ENCODE assay signal across 8 cellular contexts in genomic region chr9:33025572-33026347, GRCh38. TPM values are rescaled to one million over a fixed set of nuclear protein-coding genes. Genes with fewer than 3 reads are reported as not detected.
DNase-seq lines count a peak whose midpoint lies in the region; ATAC-seq lines count a peak whose summit lies in the region.

No MANE protein-coding gene starts in this region.

- no peaks in the 10 kb centered on the region for H3K27me3 ChIP-seq in ectodermal cell (ENCODE audit: control insufficient read depth, insufficient read depth, low read length, poor library complexity, severe bottlenecking)

- peak; percentile 23 for DNase-seq in SKM-1 treated with dmso at 0.1 percent for 144 hours (lab: John Stamatoyannopoulos, UW; ENCODE audit: unreplicated experiment)
- DNase-seq in SKM-1 (lab: John Stamatoyannopoulos, UW; ENCODE audit: unreplicated experiment): no peak
- peak; percentile 54 for DNase-seq in NCI-H510A (lab: John Stamatoyannopoulos, UW)
- DNase-seq in activated CD4-positive, alpha-beta memory T cell treated with anti-CD3 and anti-CD28 coated beads, Interleukin-2, amount 10 ng/mL, durations not matched to agents 7 days and 5 days: peak; percentile 82
- peak; percentile 67 for DNase-seq in memory B cell (ENCODE audit: low spot score in 2 of 2)
- peak; percentile 39 for DNase-seq in stimulated activated CD8-positive, alpha-beta memory T cell treated with anti-CD3 and anti-CD28 coated beads, Interleukin-15, amount 100 ng/mL, for 1 hour (ENCODE audit: low read depth)

- H3K9me3 Mint-ChIP-seq in activated CD4-positive, alpha-beta memory T cell treated with anti-CD3 and anti-CD28 coated beads, Interleukin-2, amount 10 ng/mL, durations not matched to agents 7 days and 5 days: no peaks in the 10 kb centered on the region
- no peaks in the 10 kb centered on the region for H3K9me3 Mint-ChIP-seq in memory B cell

- 6 to 9% methylated on average over 25 to 35 of the region's 36 CpGs for WGBS in ectodermal cell, 2 experiments

- H3K27me3 Mint-ChIP-seq in activated CD4-positive, alpha-beta memory T cell treated with anti-CD3 and anti-CD28 coated beads, Interleukin-2, amount 10 ng/mL, durations not matched to agents 7 days and 5 days: no peaks in the 10 kb centered on the region
- H3K27me3 Mint-ChIP-seq in memory B cell: no peaks in the 10 kb centered on the region

- peaks cover 5% of the 10 kb centered on the region for H3K4me1 ChIP-seq in ectodermal cell (ENCODE audit: control insufficient read depth, insufficient read depth, low read length)

- H3K27ac Mint-ChIP-seq in activated CD4-positive, alpha-beta memory T cell treated with anti-CD3 and anti-CD28 coated beads, Interleukin-2, amount 10 ng/mL, durations not matched to agents 7 days and 5 days: peak overlapping the region; percentile 92
- H3K27ac Mint-ChIP-seq in memory B cell: peak overlapping the region; percentile 97

- peak; percentile 33 for ATAC-seq in HG03108 (IDR thresholded peaks at IDR 0.05; ENCODE audit: unreplicated experiment)
- peak; percentile 49 for ATAC-seq in memory B cell (ENCODE audit: low read depth)

- peak overlapping the region; percentile 97 for H3K27ac ChIP-seq in ectodermal cell (ENCODE audit: insufficient read depth, low read depth, low read length, poor library complexity, severe bottlenecking)

- H3K36me3 Mint-ChIP-seq in activated CD4-positive, alpha-beta memory T cell treated with anti-CD3 and anti-CD28 coated beads, Interleukin-2, amount 10 ng/mL, durations not matched to agents 7 days and 5 days (ENCODE audit: low read depth): peaks cover 57% of the 10 kb centered on the region
- peaks cover 14% of the 10 kb centered on the region for H3K36me3 Mint-ChIP-seq in memory B cell

- POLR2A ChIA-PET in activated CD4-positive, alpha-beta memory T cell treated with anti-CD3 and anti-CD28 coated beads, Interleukin-2, amount 10 ng/mL, durations not matched to agents 7 days and 5 days (lab: Charles Lee): interaction anchor here (0.6 to 5.1 kb wide), 45 partner anchors 10 to 641 kb away, joined by 3 to 102 read pairs (median 5); partner anchors contain the start of genes ACO1, ANKRD18B, APTX and B4GALT1

- H3K9me3 ChIP-seq in ectodermal cell (ENCODE audit: control insufficient read depth, low read length): no peaks in the 10 kb centered on the region

- peaks cover 7% of the 10 kb centered on the region for H3K36me3 ChIP-seq in ectodermal cell (ENCODE audit: control insufficient read depth, insufficient read depth, low read length)

- CTCF ChIA-PET in activated CD4-positive, alpha-beta memory T cell treated with anti-CD3 and anti-CD28 coated beads, Interleukin-2, amount 10 ng/mL, durations not matched to agents 7 days and 5 days (lab: Charles Lee): interaction anchor here (0.6 to 1.8 kb wide), 6 partner anchors 9 to 264 kb away, joined by 3 to 6 read pairs (median 3); partner anchors contain the start of gene NFX1

- H3K4me1 Mint-ChIP-seq in activated CD4-positive, alpha-beta memory T cell treated with anti-CD3 and anti-CD28 coated beads, Interleukin-2, amount 10 ng/mL, durations not matched to agents 7 days and 5 days: peaks cover 73% of the 10 kb centered on the region
- peaks cover 38% of the 10 kb centered on the region for H3K4me1 Mint-ChIP-seq in memory B cell

- H3K4me3 ChIP-seq in ectodermal cell (ENCODE audit: insufficient read depth, low read depth, low read length): peak overlapping the region; percentile 100

- peak overlapping the region; percentile 96 for H3K4me3 Mint-ChIP-seq in activated CD4-positive, alpha-beta memory T cell treated with anti-CD3 and anti-CD28 coated beads, Interleukin-2, amount 10 ng/mL, durations not matched to agents 7 days and 5 days
- H3K4me3 Mint-ChIP-seq in memory B cell: peak overlapping the region; percentile 95

RNA-seq across cellular contexts. Expression of gene DNAJA1, which starts 0.7 kb away (rescaled TPM):
- 100 to 1,000 TPM; 141 to 142 TPM for total RNA-seq in activated CD4-positive, alpha-beta memory T cell treated with anti-CD3 and anti-CD28 coated beads, Interleukin-2, amount 10 ng/mL, durations not matched to agents 7 days and 5 days
- polyA plus RNA-seq in ectodermal cell (2013, experiment 1 of 4): 228 TPM
- polyA plus RNA-seq in ectodermal cell (2013, experiment 2 of 4): 202 TPM
- 154 TPM for polyA plus RNA-seq in ectodermal cell (2013, experiment 3 of 4)
- polyA plus RNA-seq in ectodermal cell (2013, experiment 4 of 4): 171 TPM

RNA-seq across cellular contexts. Expression of gene APTX, which starts 24.3 kb away (rescaled TPM):
- total RNA-seq in activated CD4-positive, alpha-beta memory T cell treated with anti-CD3 and anti-CD28 coated beads, Interleukin-2, amount 10 ng/mL, durations not matched to agents 7 days and 5 days: 10 to 100 TPM; 30.5 to 32.7 TPM
- polyA plus RNA-seq in ectodermal cell (2013, experiment 1 of 4): 54.2 TPM
- 52.9 TPM for polyA plus RNA-seq in ectodermal cell (2013, experiment 2 of 4)
- 43.7 TPM for polyA plus RNA-seq in ectodermal cell (2013, experiment 3 of 4)
- 52.9 TPM for polyA plus RNA-seq in ectodermal cell (2013, experiment 4 of 4)

RNA-seq across cellular contexts. Expression of gene SMU1, which starts 50.7 kb away (rescaled TPM):
- total RNA-seq in activated CD4-positive, alpha-beta memory T cell treated with anti-CD3 and anti-CD28 coated beads, Interleukin-2, amount 10 ng/mL, durations not matched to agents 7 days and 5 days: 10 to 100 TPM; 22.5 to 22.9 TPM
- 28.2 TPM for polyA plus RNA-seq in ectodermal cell (2013, experiment 1 of 4)
- 28.9 TPM for polyA plus RNA-seq in ectodermal cell (2013, experiment 2 of 4)
- polyA plus RNA-seq in ectodermal cell (2013, experiment 3 of 4): 16.5 TPM
- polyA plus RNA-seq in ectodermal cell (2013, experiment 4 of 4): 17.8 TPM
